In the genomic region with DNA sequence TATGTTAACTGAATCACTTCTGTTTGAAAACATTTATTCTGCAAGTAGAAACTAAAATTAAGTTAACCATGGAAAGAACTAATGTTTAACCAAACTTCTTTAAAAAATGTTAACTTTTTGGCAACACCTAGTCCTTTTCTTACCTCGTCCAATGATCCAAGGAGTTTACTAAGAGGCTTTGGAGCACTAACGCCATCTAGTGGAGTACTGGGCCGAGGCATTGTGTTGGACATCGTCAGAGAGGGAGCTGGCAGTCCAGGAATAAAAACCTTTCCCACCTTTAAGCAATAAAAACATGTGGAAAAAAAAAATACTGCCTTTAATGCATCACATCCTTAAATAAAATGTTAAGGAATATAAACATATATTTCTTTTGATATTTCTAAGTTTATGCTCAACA, we compare ENCODE assay signal across 10 cellular contexts. TPM values are rescaled to one million over a fixed set of nuclear protein-coding genes. Genes with fewer than 3 reads are reported as not detected.
DNase-seq lines count a peak whose midpoint lies in the region; ATAC-seq and TF ChIP-seq lines count a peak whose summit lies in the region.
"Not testable (repeated sequence)": the region's sequence is repeated elsewhere in the genome, so short reads cannot be mapped to it uniquely, and the experiment has no call there.
"Had no signal": no experiment of that assay in that cellular context is flagged by ENCODE, and none has a peak within 500 bp of the region (broad histone marks: within the 10 kb centered on the region; RNA-seq: fewer than 3 reads in every experiment).

No MANE protein-coding gene starts in this region.

- H3K9me3 Mint-ChIP-seq in brain, neural progenitor cell: not testable (repeated sequence)

- H3K9me2 ChIP-seq in SK-N-SH: not testable (repeated sequence)

- H3K4me1 ChIP-seq in SK-N-SH (ENCODE audit: control insufficient read depth in 1 of 2, insufficient read depth in 2 of 2, low read depth in 1 of 2, low read length in 1 of 2); neural progenitor cell: not testable (repeated sequence)

- TF ChIP-seq CTCF in AG09309 (IDR thresholded peaks at IDR 0.05; ENCODE audit: control insufficient read depth, insufficient read depth, low read depth, low read length, missing control alignments) (peak; percentile 29), HFF-Myc (IDR thresholded peaks at IDR 0.05; ENCODE audit: low read depth, low read length, missing control alignments) (peak; percentile 18), SK-N-SH (IDR thresholded peaks at IDR 0.05) (peak; percentile 52), brain (conservative IDR thresholded peaks at IDR 0.05) (peak; percentile 18 to 46), neural progenitor cell (IDR thresholded peaks at IDR 0.05) (peak; percentile 43)

- H3K27me3 Mint-ChIP-seq in brain; neural progenitor cell (ENCODE audit: insufficient read depth, low read depth): not testable (repeated sequence)

- H3K79me2 ChIP-seq in SK-N-SH (ENCODE audit: insufficient read depth); neural progenitor cell (ENCODE audit: low read depth): not testable (repeated sequence)

- not testable (repeated sequence) for H3K4me1 Mint-ChIP-seq in brain, neural progenitor cell

- not testable (repeated sequence) for H3K9me3 ChIP-seq in SK-N-SH; neural progenitor cell (ENCODE audit: low read depth)

- CTCF ChIA-PET in SK-N-SH (lab: Yijun Ruan, JAX): not testable (repeated sequence)

- not testable (repeated sequence) for H3K27ac ChIP-seq in SK-N-SH (ENCODE audit: low read depth in 2 of 2, low read length in 1 of 2); neural progenitor cell

- not testable (repeated sequence) for H3K4me3 Mint-ChIP-seq in brain, neural progenitor cell

- not testable (repeated sequence) for H3F3A ChIP-seq in SK-N-SH (replicated peaks; ENCODE audit: insufficient read depth); neural progenitor cell (ENCODE audit: low read depth)

- H3K4me2 ChIP-seq in SK-N-SH, neural progenitor cell: not testable (repeated sequence)

- H3K9ac ChIP-seq in SK-N-SH, neural progenitor cell: not testable (repeated sequence)

- H3K36me3 Mint-ChIP-seq in brain, neural progenitor cell: not testable (repeated sequence)

- H3K4me3 ChIP-seq in AG09309 (ENCODE audit: control insufficient read depth, low read depth, low read length); HFF-Myc (replicated peaks; ENCODE audit: low read depth, low read length); SK-N-SH (ENCODE audit: low read depth in 2 of 2, low read length in 1 of 2); neural progenitor cell: not testable (repeated sequence)

- POLR2A ChIA-PET in SK-N-SH (lab: Yijun Ruan, JAX): not testable (repeated sequence)

- TF ChIP-seq EP300 in SK-N-SH (IDR thresholded peaks at IDR 0.05; ENCODE audit: borderline replicate concordance in 1 of 2, low read depth in 1 of 2, low read length in 1 of 2): not testable (repeated sequence)

- TF ChIP-seq RAD21 in SK-N-SH (IDR thresholded peaks at IDR 0.05; ENCODE audit: low read length): not testable (repeated sequence)

- not testable (repeated sequence) for H2AFZ ChIP-seq in SK-N-SH (ENCODE audit: low read depth); neural progenitor cell (replicated peaks)

- not testable (repeated sequence) for DNase-seq in AG09309 (ENCODE audit: low read depth); HFF-Myc (ENCODE audit: extremely low read depth, low read depth); SK-N-SH; Right ventricle myocardium superior; neural progenitor cell (ENCODE audit: low spot score)
- DNase-seq in activated CD8-positive, alpha-beta memory T cell treated with anti-CD3 and anti-CD28 coated beads, Interleukin-2, amount 50 U/mL, for 24 hours (ENCODE audit: extremely low read depth): peak; percentile 4
- DNase-seq in stimulated activated CD8-positive, alpha-beta memory T cell treated with anti-CD3 and anti-CD28 coated beads, Interleukin-12 subunit alpha, Interleukin-12 subunit beta, amount 100 ng/mL, for 1 hour (ENCODE audit: low read depth): peak; percentile 30

- WGBS in SK-N-SH (ENCODE audit: low lambda C conversion rate): 5% methylated on average over 3 of the region's 4 CpGs

- H3K27me3 ChIP-seq in SK-N-SH (ENCODE audit: insufficient read depth); neural progenitor cell: not testable (repeated sequence)

- H3K36me3 ChIP-seq in SK-N-SH (replicated peaks in 1 of 2; ENCODE audit: control insufficient read depth in 1 of 2, insufficient read depth in 2 of 2, low read length in 1 of 2); neural progenitor cell: not testable (repeated sequence)

- not testable (repeated sequence) for H3K27ac Mint-ChIP-seq in brain, neural progenitor cell

- ATAC-seq in Right ventricle myocardium superior (ENCODE audit: poor library complexity): peak; percentile 69

- H4K20me1 ChIP-seq in SK-N-SH (ENCODE audit: insufficient read depth); neural progenitor cell (ENCODE audit: low read depth): not testable (repeated sequence)

- intact Hi-C loops in Right ventricle myocardium superior (cut with DNase I): not testable (repeated sequence)

RNA-seq across cellular contexts. Expression of gene RGPD3, which starts 2.4 kb away (rescaled TPM):
- polyA plus RNA-seq in SK-N-SH (2012; rRNA removed) (0.05 and 0.06 TPM in 2 replicates), brain (ENCODE audit: insufficient read depth, low read depth, low replicate concordance) (not detected)
- polyA plus RNA-seq in SK-N-SH (2012; cell fraction: cytosol; rRNA removed): 0.04 and 0.08 TPM in 2 replicates
- polyA plus RNA-seq in SK-N-SH (2012; cell fraction: nucleus; rRNA removed): 0.05 and 0.20 TPM in 2 replicates
- total RNA-seq in Right ventricle myocardium superior (0.08 TPM), neural progenitor cell (ENCODE audit: low replicate concordance) (0.07 and 0.25 TPM in 2 replicates)

RNA-seq across cellular contexts. Expression of gene CD8B2, which starts 16.5 kb away (rescaled TPM):
- polyA plus RNA-seq in SK-N-SH (2012; rRNA removed) (not detected in 2 replicates), brain (ENCODE audit: insufficient read depth, low read depth, low replicate concordance) (1.6 TPM)
- polyA plus RNA-seq in SK-N-SH (2012; cell fraction: cytosol; rRNA removed): not detected in 2 replicates
- not detected in 2 replicates for polyA plus RNA-seq in SK-N-SH (2012; cell fraction: nucleus; rRNA removed)
- total RNA-seq in Right ventricle myocardium superior (not detected), neural progenitor cell (ENCODE audit: low replicate concordance) (not detected in 2 replicates)
- total RNA-seq: A673, myocyte had no signal
